In genomic region chr2:65040414-65041261, GRCh38 we compare ENCODE assay signal across 8 cellular contexts. TPM values are rescaled to one million over a fixed set of nuclear protein-coding genes. Genes with fewer than 3 reads are reported as not detected.
DNase-seq lines count a peak whose midpoint lies in the region; ATAC-seq and TF ChIP-seq lines count a peak whose summit lies in the region.

No MANE protein-coding gene starts in this region.

- H3K4me1 Mint-ChIP-seq in brain (peaks cover 10% of the 10 kb centered on the region), immature natural killer cell (peaks cover 10 to 14% of the 10 kb centered on the region in 2 donors)

- ATAC-seq in HG02759 (IDR thresholded peaks at IDR 0.05; ENCODE audit: unreplicated experiment) (peak; percentile 90), HG02884 (IDR thresholded peaks at IDR 0.05; ENCODE audit: unreplicated experiment) (no peak)

- TF ChIP-seq CTCF in GM12865 (IDR thresholded peaks at IDR 0.05; ENCODE audit: insufficient read depth, low read depth, low read length, missing control alignments) (peak; percentile 92), brain (conservative IDR thresholded peaks at IDR 0.05) (peak; percentile 87 to 94)

- H3K27ac Mint-ChIP-seq in brain, result peak overlapping the region in 1 of 5 experiments; percentile 64
- peak overlapping the region in 3 of 6 donors; percentile 10 to 55 (median 13) for H3K27ac Mint-ChIP-seq in immature natural killer cell

- DNase-seq in GM12865 (ENCODE audit: low read depth), result peak; percentile 90
- DNase-seq in NCI-H2107 (lab: John Stamatoyannopoulos, UW), result peak; percentile 45
- DNase-seq in UCSD-AML1 (lab: John Stamatoyannopoulos, UW; ENCODE audit: unreplicated experiment), result peak; percentile 71
- DNase-seq in immature natural killer cell, result peak; percentile 73 to 78 (median 77)
- peak; percentile 61 for DNase-seq in stimulated activated CD4-positive, alpha-beta T cell treated with anti-CD3 and anti-CD28 coated beads, Interleukin-12 subunit alpha, Interleukin-12 subunit beta, amount 100 ng/mL, for 4 hours

- peaks cover 25% of the 10 kb centered on the region for H3K36me3 Mint-ChIP-seq in brain
- H3K36me3 Mint-ChIP-seq in immature natural killer cell, result peaks cover 8 to 20% (median 12%) of the 10 kb centered on the region in 3 donors

- H3K27me3 Mint-ChIP-seq in brain (no peaks in the 10 kb centered on the region), immature natural killer cell (ENCODE audit: low read depth in 3 of 3) (peaks cover 0 to 3% (median 2%) of the 10 kb centered on the region in 3 donors)

- H3K4me3 Mint-ChIP-seq in brain (peak overlapping the region in 4 of 5 experiments; percentile 37 to 63 (median 61)), immature natural killer cell (peak overlapping the region in 4 of 5 donors; percentile 6 to 74 (median 64))

- H3K4me3 ChIP-seq in GM12865 (ENCODE audit: low read depth, low read length), result no peak overlapping the region

- H3K9me3 Mint-ChIP-seq in brain (peaks cover 0 to 3% (median 0%) of the 10 kb centered on the region in 5 experiments), immature natural killer cell (peaks cover 0 to 6% (median 5%) of the 10 kb centered on the region in 6 donors)

RNA-seq across cellular contexts. Expression of gene CEP68, which starts 15.6 kb away (rescaled TPM):
- polyA plus RNA-seq in brain (ENCODE audit: insufficient read depth, low read depth, low replicate concordance), result 15.2 TPM
- 1 to 10 TPM; 5.8 to 8.6 (median 7.9) TPM for polyA plus RNA-seq in immature natural killer cell

RNA-seq across cellular contexts. Expression of gene SLC1A4, which starts 51.4 kb away (rescaled TPM):
- 55.5 TPM for polyA plus RNA-seq in brain (ENCODE audit: insufficient read depth, low read depth, low replicate concordance)
- 10 to 100 TPM in 1 of 3 donors, 1 to 10 TPM in 2; 7.0 to 10.4 (median 8.2) TPM for polyA plus RNA-seq in immature natural killer cell
